ENCODE assay signal across 20 cellular contexts in the genomic region with DNA sequence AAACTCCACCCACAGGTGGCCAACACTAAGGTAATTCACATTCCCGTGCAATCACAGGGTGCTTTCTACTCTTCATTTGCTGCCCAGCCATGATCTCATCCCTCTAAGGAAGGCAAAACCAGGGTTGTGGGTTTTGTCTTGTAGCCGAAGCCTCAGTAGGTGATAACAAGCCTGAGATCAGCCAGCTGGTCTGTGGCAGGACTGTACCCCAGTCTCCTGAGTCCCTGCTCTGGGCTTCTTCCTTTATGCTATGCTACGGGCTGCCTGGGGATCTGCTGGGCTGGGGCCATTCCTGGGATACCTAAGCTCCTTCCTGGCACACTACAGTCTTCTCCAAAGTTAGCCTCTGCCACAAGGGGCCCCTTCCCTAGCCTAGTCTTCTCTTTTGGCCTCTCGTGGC. TPM values are rescaled to one million over a fixed set of nuclear protein-coding genes. Genes with fewer than 3 reads are reported as not detected.
DNase-seq lines count a peak whose midpoint lies in the region; ATAC-seq and TF ChIP-seq lines count a peak whose summit lies in the region.
"Had no signal": no experiment of that assay in that cellular context is flagged by ENCODE, and none has a peak within 500 bp of the region (broad histone marks: within the 10 kb centered on the region; RNA-seq: fewer than 3 reads in every experiment).

No MANE protein-coding gene starts in this region.

- peak overlapping the region; percentile 87 for H3K27ac ChIP-seq in left ventricle myocardium inferior (replicated peaks)
- peak overlapping the region in 5 of 10 donors; percentile 64 to 89 (median 84) for H3K27ac ChIP-seq in heart right ventricle
- H3K27ac ChIP-seq in skeletal muscle tissue (ENCODE audit: low read depth, low read length): peak overlapping the region; percentile 99
- H3K27ac ChIP-seq: breast epithelium, parathyroid adenoma, uterus had no signal

- intact Hi-C loops in left ventricle myocardium inferior (cut with micrococcal nuclease): no loop called here
- intact Hi-C loops in heart right ventricle (cut with DNase I): loop anchor here in 7 of 10 donors (5.0 to 10.0 kb wide), 5 partner anchors 86 to 309 kb away; a partner anchor contains a TSS

- ATAC-seq in heart right ventricle (no peak), HG03039 (IDR thresholded peaks at IDR 0.05; ENCODE audit: unreplicated experiment) (no peak)
- ATAC-seq: Panc1 had no signal

- H3K4me3 ChIP-seq in left ventricle myocardium inferior (no peak overlapping the region), heart right ventricle (no peak overlapping the region), skeletal muscle tissue (ENCODE audit: low read length in 3 of 3) (peak overlapping the region in 1 of 3 donors; percentile 7)
- H3K4me3 ChIP-seq: breast epithelium, uterus had no signal

- no peak for TF ChIP-seq CTCF in left ventricle myocardium inferior (IDR thresholded peaks at IDR 0.05; ENCODE audit: borderline replicate concordance)
- no peak for TF ChIP-seq CTCF in heart right ventricle (IDR thresholded peaks at IDR 0.05)
- TF ChIP-seq CTCF in GM10266 (IDR thresholded peaks at IDR 0.05; ENCODE audit: control insufficient read depth, insufficient read depth, low read depth, missing control alignments): no peak

- H3K4me1 ChIP-seq in left ventricle myocardium inferior (peaks cover 64% of the 10 kb centered on the region), heart right ventricle (peaks cover 5 to 67% (median 40%) of the 10 kb centered on the region in 9 donors), skeletal muscle tissue (ENCODE audit: control insufficient read depth in 3 of 3, insufficient read depth in 3 of 3, low read length in 3 of 3) (peaks cover 50 to 90% (median 71%) of the 10 kb centered on the region in 3 donors)
- H3K4me1 ChIP-seq: breast epithelium, uterus had no signal

- H3K9me3 ChIP-seq in left ventricle myocardium inferior (replicated peaks): no peaks in the 10 kb centered on the region
- H3K9me3 ChIP-seq in heart right ventricle: no peaks in the 10 kb centered on the region
- no peaks in the 10 kb centered on the region for H3K9me3 ChIP-seq in skeletal muscle tissue (ENCODE audit: control insufficient read depth in 3 of 3, low read length in 3 of 3)
- H3K9me3 ChIP-seq: breast epithelium, uterus had no signal

- WGBS in heart right ventricle, 2 donors: 34 to 43% methylated on average over 4 of the region's 4 CpGs

- H3K9ac ChIP-seq in skeletal muscle tissue (ENCODE audit: low read depth in 1 of 3, low read length in 3 of 3): peak overlapping the region; percentile 54 to 82 (median 78)
- H3K9ac ChIP-seq: parathyroid adenoma had no signal

- H3K27me3 ChIP-seq in left ventricle myocardium inferior (ENCODE audit: low read depth) (no peaks in the 10 kb centered on the region), heart right ventricle (peaks cover 0 to 6% (median 0%) of the 10 kb centered on the region in 7 donors), skeletal muscle tissue (ENCODE audit: control insufficient read depth in 3 of 3, insufficient read depth in 3 of 3, low read length in 3 of 3) (no peaks in the 10 kb centered on the region)
- H3K27me3 ChIP-seq: breast epithelium, uterus had no signal

- H3K36me3 ChIP-seq in left ventricle myocardium inferior: no peaks in the 10 kb centered on the region
- H3K36me3 ChIP-seq in heart right ventricle: no peaks in the 10 kb centered on the region
- H3K36me3 ChIP-seq in skeletal muscle tissue (ENCODE audit: control insufficient read depth in 3 of 3, insufficient read depth in 3 of 3, low read length in 3 of 3): no peaks in the 10 kb centered on the region
- H3K36me3 ChIP-seq: breast epithelium, uterus had no signal

- DNase-seq in left ventricle myocardium inferior (no peak), heart right ventricle (no peak), amniotic epithelial cell (ENCODE audit: low read depth) (peak; percentile 9), kidney tubule cell (ENCODE audit: low spot score) (peak; percentile 46), GM10266 (ENCODE audit: extremely low spot score) (no peak), RPMI8226 (no peak)
- DNase-seq: activated CD4-positive, alpha-beta T cell treated with anti-CD3 and anti-CD28 coated beads for 1 hour; DMS53; NCI-H1694 treated with DMSO at 0.1 percent for 48 hours; NCI-H345; stimulated activated CD8-positive, alpha-beta memory T cell treated with anti-CD3 and anti-CD28 coated beads, Interleukin-4, amount 100 ng/mL, for 48 hours; uterus had no signal

RNA-seq across cellular contexts. Expression of a gene that starts 9.8 kb away (rescaled TPM):
- total RNA-seq in left ventricle myocardium inferior: 24.8 TPM
- total RNA-seq in heart right ventricle: 10 to 100 TPM in 9 of 10 donors, 1 to 10 TPM in 1; 9.5 to 60.6 (median 35.2) TPM
- polyA plus RNA-seq in heart right ventricle: 10 to 100 TPM in 1 of 2 donors, 1 to 10 TPM in 1; 8.1 to 28.5 TPM
- total RNA-seq in skeletal muscle tissue: 15.7 TPM

RNA-seq across cellular contexts. Expression of a gene that starts 29.0 kb away (rescaled TPM):
- 21.8 TPM for total RNA-seq in left ventricle myocardium inferior
- total RNA-seq in heart right ventricle: 10 to 100 TPM; 18.2 to 34.2 (median 21.1) TPM
- polyA plus RNA-seq in heart right ventricle: 10 to 100 TPM; 11.5 to 38.1 TPM
- total RNA-seq in skeletal muscle tissue: 42.3 TPM

RNA-seq across cellular contexts. Expression of a gene that starts 49.7 kb away (rescaled TPM):
- not detected for total RNA-seq in left ventricle myocardium inferior
- total RNA-seq in heart right ventricle: not detected
- under 1 TPM in 1 of 2 donors, not detected in 1; 0.06 TPM for polyA plus RNA-seq in heart right ventricle
- total RNA-seq in skeletal muscle tissue: 247 TPM
- total RNA-seq: A673; activated CD8-positive, alpha-beta memory T cell treated with anti-CD3 and anti-CD28 coated beads for 36 hours; breast epithelium; lower leg skin; uterus had no signal

Comparison
In these comparisons a context has a peak if more than half of its experiments do, and no peak if none do; other contexts are left out.
1. DNase-seq: peak in amniotic epithelial cell (single experiment) and kidney tubule cell (single experiment); none in left ventricle myocardium inferior (single experiment), heart right ventricle (0 of 2), GM10266 (single experiment) and RPMI8226 (single experiment).
2. RNA of a gene that starts 49.7 kb away (total RNA-seq): 247 TPM in skeletal muscle tissue (single experiment); not detected in left ventricle myocardium inferior (single experiment) and not detected in heart right ventricle; every median in the first group is over 100 times any median in the second.